18 cellular contexts compared by ENCODE assay signal in the genomic region with DNA sequence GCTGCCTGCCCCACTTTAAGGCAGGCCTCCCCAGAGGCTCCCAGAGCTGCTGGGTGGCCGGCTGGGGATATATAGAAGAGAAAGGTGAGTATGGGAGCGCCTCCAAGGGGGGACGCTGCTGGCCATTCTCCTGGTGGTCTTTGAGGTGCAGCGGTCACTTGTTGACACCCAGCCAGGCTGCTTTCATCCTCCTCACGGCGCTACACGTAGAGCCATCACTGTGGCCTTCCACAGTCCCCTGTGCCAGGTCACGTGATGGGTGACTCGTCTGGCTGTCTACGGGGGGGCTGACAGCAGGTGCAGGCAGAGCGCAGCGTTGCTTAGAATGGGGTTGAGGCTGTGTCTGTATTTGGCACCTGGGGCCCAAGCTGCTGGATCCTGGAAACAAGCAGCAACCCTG. TPM values are rescaled to one million over a fixed set of nuclear protein-coding genes. Genes with fewer than 3 reads are reported as not detected.
DNase-seq lines count a peak whose midpoint lies in the region; ATAC-seq and TF ChIP-seq lines count a peak whose summit lies in the region.
"Had no signal": no experiment of that assay in that cellular context is flagged by ENCODE, and none has a peak within 500 bp of the region (broad histone marks: within the 10 kb centered on the region; RNA-seq: fewer than 3 reads in every experiment).

No MANE protein-coding gene starts in this region.

- H3K27me3 ChIP-seq in lower lobe of right lung (ENCODE audit: low read depth): no peaks in the 10 kb centered on the region
- H3K27me3 ChIP-seq: ascending aorta had no signal

- no peak for TF ChIP-seq CTCF in lower lobe of right lung (IDR thresholded peaks at IDR 0.05)

- intact Hi-C loops in lower lobe of right lung (cut with DNase I): no loop called here

- H3K27ac ChIP-seq in lower lobe of right lung: no peak overlapping the region
- H3K27ac ChIP-seq: ascending aorta, coronary artery, epithelial cell of prostate, gastroesophageal sphincter had no signal

- DNase-seq in NCI-H1436 (lab: John Stamatoyannopoulos, UW) (peak; percentile 84), NCI-H1436 treated with DMSO at 0.1 percent for 48 hours (lab: John Stamatoyannopoulos, UW) (no peak), DMS53 (lab: John Stamatoyannopoulos, UW) (peak; percentile 77), SHP77 treated with DMSO at 0.1 percent for 48 hours (lab: John Stamatoyannopoulos, UW) (peak; percentile 81), lower lobe of right lung (peak; percentile 28), D341Med (ENCODE audit: low spot score) (no peak)
- DNase-seq in stimulated activated CD4-positive, alpha-beta T cell treated with anti-CD3 and anti-CD28 coated beads, Interleukin-1b, Interleukin-23, amount 100 ng/mL, for 48 hours: no peak
- DNase-seq: activated effector memory CD4-positive, alpha-beta T cell treated with Interleukin-2 at 50 U/mL for 16 hours; DMS79 treated with DMSO at 0.1 percent for 48 hours; NCI-H2029; stimulated activated CD4-positive, alpha-beta T cell treated with anti-CD3 and anti-CD28 coated beads, Interleukin-4, amount 100 ng/mL, for 1 hour; T1000 had no signal

- H3K4me1 ChIP-seq in lower lobe of right lung: no peaks in the 10 kb centered on the region
- H3K4me1 ChIP-seq: ascending aorta, gastroesophageal sphincter had no signal

- H3K36me3 ChIP-seq in lower lobe of right lung: no peaks in the 10 kb centered on the region
- H3K36me3 ChIP-seq: ascending aorta, gastroesophageal sphincter had no signal

- ATAC-seq in lower lobe of right lung (no peak), HG03039 (IDR thresholded peaks at IDR 0.05; ENCODE audit: unreplicated experiment) (no peak)
- ATAC-seq: gastroesophageal sphincter had no signal

- H3K4me3 ChIP-seq in lower lobe of right lung: no peak overlapping the region
- H3K4me3 ChIP-seq: ascending aorta, coronary artery, gastroesophageal sphincter had no signal

- no peaks in the 10 kb centered on the region for H3K9me3 ChIP-seq in lower lobe of right lung
- H3K9me3 ChIP-seq: ascending aorta, gastroesophageal sphincter had no signal

RNA-seq across cellular contexts. Expression of a gene that starts 1.9 kb away (rescaled TPM):
- total RNA-seq in lower lobe of right lung: 0.62 TPM
- total RNA-seq: A172, ascending aorta, gastroesophageal sphincter had no signal

RNA-seq across cellular contexts. Expression of a gene that starts 43.5 kb away (rescaled TPM):
- total RNA-seq in lower lobe of right lung: 46.3 TPM

Comparison
In these comparisons a context has a peak if more than half of its experiments do, and no peak if none do; other contexts are left out.
1. DNase-seq: peak in NCI-H1436 (single experiment), DMS53 (single experiment), SHP77 treated with DMSO at 0.1 percent for 48 hours (single experiment) and lower lobe of right lung (single experiment); none in NCI-H1436 treated with DMSO at 0.1 percent for 48 hours (single experiment), D341Med (single experiment) and stimulated activated CD4-positive, alpha-beta T cell treated with anti-CD3 and anti-CD28 coated beads, Interleukin-1b, Interleukin-23, amount 100 ng/mL, for 48 hours (single experiment).